In genomic region chr10:32854435-32854834, GRCh38 we compare ENCODE assay signal across 29 cellular contexts.
"Had no signal": no experiment of that assay in that cellular context is flagged by ENCODE, and none has a peak within 500 bp of the region (broad histone marks: within the 10 kb centered on the region; RNA-seq: fewer than 3 reads in every experiment).

No MANE protein-coding gene starts in this region.

- H3K4me1 ChIP-seq: parathyroid adenoma, psoas muscle, right lobe of liver, sigmoid colon, stomach, thyroid gland, tibial nerve, upper lobe of left lung, vagina had no signal

- DNase-seq: nephron progenitor cell; occipital lobe; ovary; posterior cingulate gyrus; psoas muscle; right cardiac atrium; right lobe of liver; sigmoid colon; small intestine; stimulated activated CD4-positive, alpha-beta T cell treated with anti-CD3 and anti-CD28 coated beads, Interleukin-15, amount 100 ng/mL, for 24 hours; stimulated activated CD4-positive, alpha-beta T cell treated with anti-CD3 and anti-CD28 coated beads, Interleukin-2, amount 100 ng/mL, for 24 hours; stimulated activated CD4-positive, alpha-beta T cell treated with anti-CD3 and anti-CD28 coated beads, Interleukin-2, amount 100 ng/mL, for 48 hours; stimulated activated CD4-positive, alpha-beta T cell treated with anti-CD3 and anti-CD28 coated beads, Interleukin-4, amount 100 ng/mL, for 24 hours; stimulated activated naive B cell treated with anti-CD40 and anti-IgM and Interleukin-4, amounts not matched to agents 10 μg/mL and 1 μg/mL and 100 μg/mL, for 72 hours; stimulated activated naive CD4-positive, alpha-beta T cell treated with Interleukin-2 at 50 U/mL for 16 hours; stomach; thyroid gland; trophoblast cell; upper lobe of left lung had no signal

- H3K79me2 ChIP-seq: parathyroid adenoma had no signal

- H3K4me1 Mint-ChIP-seq: nephron progenitor cell; neural crest cell; stimulated activated effector memory CD8-positive, alpha-beta T cell treated with anti-CD3 and anti-CD28 coated beads, Interleukin-12 subunit alpha, Interleukin-12 subunit beta, amount 100 ng/mL, for 72 hours; stimulated activated naive B cell treated with anti-CD40 and anti-IgM and Interleukin-4, amounts not matched to agents 10 μg/mL and 1 μg/mL and 100 μg/mL, for 72 hours had no signal

- ATAC-seq: natural killer cell treated with Interleukin-12 subunit alpha and Interleukin-12 subunit beta and Interleukin-15 and Interleukin-18, amount 100 ng/mL, for 72 hours; psoas muscle; right cardiac atrium; right lobe of liver; stimulated activated effector memory CD8-positive, alpha-beta T cell treated with anti-CD3 and anti-CD28 coated beads, Interleukin-12 subunit alpha, Interleukin-12 subunit beta, amount 100 ng/mL, for 72 hours; stimulated activated naive B cell treated with anti-CD40 and anti-IgM and Interleukin-4, amounts not matched to agents 10 μg/mL and 1 μg/mL and 100 μg/mL, for 72 hours had no signal

- H2AFZ ChIP-seq: parathyroid adenoma had no signal

- H3K9me3 Mint-ChIP-seq: natural killer cell treated with Interleukin-12 subunit alpha and Interleukin-12 subunit beta and Interleukin-15 and Interleukin-18, amount 100 ng/mL, for 72 hours had no signal

- H3K36me3 ChIP-seq: neutrophil, ovary, right lobe of liver, sigmoid colon, stomach, thoracic aorta, thyroid gland, upper lobe of left lung, vagina had no signal

- H3K9me3 ChIP-seq: neutrophil, ovary, psoas muscle, right lobe of liver, sigmoid colon, stomach, thoracic aorta, thyroid gland, upper lobe of left lung, vagina had no signal

- H3K4me3 ChIP-seq: ovary, psoas muscle, right lobe of liver, sigmoid colon, stomach, thoracic aorta, thyroid gland, tibial nerve, upper lobe of left lung, vagina had no signal

- H3K4me3 Mint-ChIP-seq: natural killer cell treated with Interleukin-12 subunit alpha and Interleukin-12 subunit beta and Interleukin-15 and Interleukin-18, amount 100 ng/mL, for 72 hours; nephron progenitor cell; neural crest cell; stimulated activated effector memory CD8-positive, alpha-beta T cell treated with anti-CD3 and anti-CD28 coated beads, Interleukin-12 subunit alpha, Interleukin-12 subunit beta, amount 100 ng/mL, for 72 hours; stimulated activated naive B cell treated with anti-CD40 and anti-IgM and Interleukin-4, amounts not matched to agents 10 μg/mL and 1 μg/mL and 100 μg/mL, for 72 hours; stimulated activated naive CD8-positive, alpha-beta T cell treated with anti-CD3 and anti-CD28 coated beads, Interleukin-15, Interleukin-2, amounts not matched to agents 100 ng/mL and 50 ng/mL, for 24 hours had no signal

- H3K27ac Mint-ChIP-seq: natural killer cell treated with Interleukin-12 subunit alpha and Interleukin-12 subunit beta and Interleukin-15 and Interleukin-18, amount 100 ng/mL, for 72 hours; nephron progenitor cell; progenitor cell of endocrine pancreas; stimulated activated effector memory CD8-positive, alpha-beta T cell treated with anti-CD3 and anti-CD28 coated beads, Interleukin-12 subunit alpha, Interleukin-12 subunit beta, amount 100 ng/mL, for 72 hours; stimulated activated naive B cell treated with anti-CD40 and anti-IgM and Interleukin-4, amounts not matched to agents 10 μg/mL and 1 μg/mL and 100 μg/mL, for 72 hours; stimulated activated naive CD8-positive, alpha-beta T cell treated with anti-CD3 and anti-CD28 coated beads, Interleukin-15, Interleukin-2, amounts not matched to agents 100 ng/mL and 50 ng/mL, for 24 hours had no signal

- H3K27me3 Mint-ChIP-seq: natural killer cell treated with Interleukin-12 subunit alpha and Interleukin-12 subunit beta and Interleukin-15 and Interleukin-18, amount 100 ng/mL, for 72 hours; progenitor cell of endocrine pancreas; stimulated activated naive CD8-positive, alpha-beta T cell treated with anti-CD3 and anti-CD28 coated beads, Interleukin-15, Interleukin-2, amounts not matched to agents 100 ng/mL and 50 ng/mL, for 24 hours had no signal

- H3K27ac ChIP-seq: neutrophil, ovary, parathyroid adenoma, psoas muscle, right lobe of liver, sigmoid colon, stomach, thoracic aorta, thyroid gland, tibial nerve, upper lobe of left lung, vagina had no signal

- H3K27me3 ChIP-seq: neutrophil, ovary, right lobe of liver, sigmoid colon, stomach, thyroid gland, tibial nerve, upper lobe of left lung, vagina had no signal

- H3K36me3 Mint-ChIP-seq: natural killer cell treated with Interleukin-12 subunit alpha and Interleukin-12 subunit beta and Interleukin-15 and Interleukin-18, amount 100 ng/mL, for 72 hours; stimulated activated effector memory CD8-positive, alpha-beta T cell treated with anti-CD3 and anti-CD28 coated beads, Interleukin-12 subunit alpha, Interleukin-12 subunit beta, amount 100 ng/mL, for 72 hours had no signal

- H3K9ac ChIP-seq: parathyroid adenoma had no signal
